10 cellular contexts compared by ENCODE assay signal in the genomic region with DNA sequence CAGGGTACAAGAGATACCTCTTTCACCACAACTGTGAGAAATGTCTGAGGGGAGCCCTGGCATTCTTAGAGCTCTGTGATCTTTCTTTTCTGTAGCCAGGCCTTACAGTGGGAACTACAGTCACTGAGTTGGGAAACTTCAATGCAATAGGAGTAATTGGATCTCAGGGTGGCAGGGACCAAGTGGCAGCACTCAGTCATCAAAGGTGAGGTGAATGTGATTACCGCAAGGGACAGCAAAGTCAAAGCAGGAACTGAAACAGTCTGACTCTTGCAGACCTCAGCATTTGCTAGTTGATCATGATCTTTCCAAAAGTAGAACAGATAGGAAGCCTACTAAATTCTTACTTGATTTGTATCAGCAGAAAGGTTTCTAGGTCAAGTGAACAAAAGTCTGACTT. TPM values are rescaled to one million over a fixed set of nuclear protein-coding genes. Genes with fewer than 3 reads are reported as not detected.
DNase-seq lines count a peak whose midpoint lies in the region; ATAC-seq and TF ChIP-seq lines count a peak whose summit lies in the region.
"Had no signal": no experiment of that assay in that cellular context is flagged by ENCODE, and none has a peak within 500 bp of the region (broad histone marks: within the 10 kb centered on the region; RNA-seq: fewer than 3 reads in every experiment).

No MANE protein-coding gene starts in this region.

- H3K9me2 ChIP-seq in OCI-LY7 (ENCODE audit: insufficient read depth, low read length) (no peaks in the 10 kb centered on the region), PC-9 (ENCODE audit: insufficient read depth) (no peaks in the 10 kb centered on the region)

- no peaks in the 10 kb centered on the region for H3F3A ChIP-seq in PC-9 (ENCODE audit: insufficient read depth, low read depth)

- H3K27me3 ChIP-seq in PC-9 (ENCODE audit: insufficient read depth, low read depth), result peaks cover 28% of the 10 kb centered on the region

- BruUV-seq in OCI-LY7 (replicated peaks; lab: Mats Ljungman, UMichigan) (no TSS peak), PC-9 (replicated peaks; lab: Mats Ljungman, UMichigan) (no TSS peak)

- CTCF ChIA-PET in OCI-LY7 (lab: Charles Lee; ENCODE audit: unreplicated experiment), result no interaction called here
- CTCF ChIA-PET in PC-9 (lab: Charles Lee), result interaction anchor here (0.6 kb wide), 1 partner anchor 329 kb away, joined by 5 read pairs; no protein-coding TSS in a partner anchor

- H3K4me2 ChIP-seq in OCI-LY7 (ENCODE audit: low read length), result peak overlapping the region; percentile 44
- H3K4me2 ChIP-seq in PC-9, result no peak overlapping the region

- H3K4me3 ChIP-seq in OCI-LY7 (ENCODE audit: low read depth, low read length, poor library complexity, severe bottlenecking) (no peak overlapping the region), PC-9 (no peak overlapping the region)

- H3K27ac ChIP-seq in OCI-LY7 (ENCODE audit: low read depth, low read length, poor library complexity, severe bottlenecking), result no peak overlapping the region
- H3K27ac ChIP-seq in PC-9, result no peak overlapping the region

- DNase-seq in CD1c-positive myeloid dendritic cell (ENCODE audit: extremely low spot score) (peak; percentile 36), OCI-LY7 (ENCODE audit: low spot score) (peak; percentile 70), PC-9 (no peak), NCI-H345 treated with DMSO at 0.1 percent for 48 hours (lab: John Stamatoyannopoulos, UW; ENCODE audit: unreplicated experiment) (no peak), NCI-H187 (lab: John Stamatoyannopoulos, UW) (no peak), Ammon's horn (ENCODE audit: low spot score) (no peak)
- DNase-seq: DMS53, NCI-H1105 treated with DMSO at 0.1 percent for 48 hours had no signal

- H3K9me3 ChIP-seq in OCI-LY7 (ENCODE audit: low read length) (no peaks in the 10 kb centered on the region), PC-9 (ENCODE audit: insufficient read depth, low read depth) (no peaks in the 10 kb centered on the region)

- intact Hi-C loops in OCI-LY7 (cut with micrococcal nuclease; ENCODE audit: unreplicated experiment), result no loop called here
- intact Hi-C loops in PC-9 (cut with micrococcal nuclease; ENCODE audit: unreplicated experiment), result no loop called here

- H3K36me3 ChIP-seq in OCI-LY7 (ENCODE audit: insufficient read depth, low read length) (no peaks in the 10 kb centered on the region), PC-9 (ENCODE audit: low read depth) (no peaks in the 10 kb centered on the region)

- H3K4me1 ChIP-seq in OCI-LY7 (ENCODE audit: insufficient read depth, low read length, poor library complexity, severe bottlenecking) (peaks cover 17% of the 10 kb centered on the region), PC-9 (replicated peaks; ENCODE audit: insufficient read depth) (no peaks in the 10 kb centered on the region)

- H3K79me2 ChIP-seq in OCI-LY7 (ENCODE audit: insufficient read depth, low read depth, low read length) (no peaks in the 10 kb centered on the region), PC-9 (ENCODE audit: low read depth) (no peaks in the 10 kb centered on the region)

- peak overlapping the region; percentile 18; the same call in 1 of the 2 replicates for H2AFZ ChIP-seq in OCI-LY7 (ENCODE audit: low read length)
- no peak overlapping the region for H2AFZ ChIP-seq in PC-9

- H4K20me1 ChIP-seq in OCI-LY7 (ENCODE audit: insufficient read depth, low read length) (no peaks in the 10 kb centered on the region), PC-9 (ENCODE audit: insufficient read depth) (no peaks in the 10 kb centered on the region)

- TF ChIP-seq CTCF in OCI-LY7 (conservative IDR thresholded peaks at IDR 0.05; ENCODE audit: low read length) (0 out of 2 replicates have a peak, but pooled peaks have one; percentile 10), PC-9 (conservative IDR thresholded peaks at IDR 0.05) (no peak)

- POLR2A ChIA-PET in OCI-LY7 (lab: Charles Lee), result no interaction called here
- POLR2A ChIA-PET in PC-9 (lab: Charles Lee; ENCODE audit: unreplicated experiment), result no interaction called here

- ATAC-seq in GM18907 (IDR thresholded peaks at IDR 0.05; ENCODE audit: unreplicated experiment) (peak; percentile 89), HG02885 (IDR thresholded peaks at IDR 0.05; ENCODE audit: poor library complexity, unreplicated experiment) (peak; percentile 96)

RNA-seq across cellular contexts. Expression of a gene that starts 7.3 kb away (rescaled TPM):
- total RNA-seq in OCI-LY7 (2014; rRNA removed; shearing (Covaris generic)), result 4.9 and 6.6 TPM in 2 replicates
- total RNA-seq in OCI-LY7 (2022) (8.0 and 8.1 TPM in 2 replicates), PC-9 (2021) (1.7 and 2.3 TPM in 2 replicates)

Comparison
In these comparisons a context has a peak if more than half of its experiments do, and no peak if none do; other contexts are left out.
1. DNase-seq: peak in CD1c-positive myeloid dendritic cell (single experiment) and OCI-LY7 (single experiment); none in PC-9 (0 of 2), NCI-H345 treated with DMSO at 0.1 percent for 48 hours (single experiment), NCI-H187 (0 of 2) and Ammon's horn (single experiment).